In the genomic region with DNA sequence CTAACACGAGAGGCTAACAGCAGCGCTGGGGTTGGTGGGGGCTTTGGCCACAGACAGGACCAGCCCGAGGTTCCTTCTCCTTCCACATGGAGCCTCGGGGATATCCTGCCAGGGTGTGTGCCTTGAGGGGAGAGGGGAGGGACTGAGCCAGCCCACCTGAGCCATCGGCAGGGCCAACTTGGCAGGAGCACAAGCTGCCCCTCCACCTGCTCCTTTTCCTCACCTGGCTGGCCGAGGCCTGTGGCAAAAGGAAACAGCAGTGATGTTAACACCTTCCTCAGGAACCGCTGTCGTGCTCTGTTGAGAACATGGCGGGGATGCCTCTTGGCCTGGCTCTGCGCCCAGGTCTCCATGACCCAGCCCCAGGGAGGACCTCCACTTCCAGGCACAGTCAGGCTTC, we compare ENCODE assay signal across 28 cellular contexts.
"Had no signal": no experiment of that assay in that cellular context is flagged by ENCODE, and none has a peak within 500 bp of the region (broad histone marks: within the 10 kb centered on the region; RNA-seq: fewer than 3 reads in every experiment).

No MANE protein-coding gene starts in this region.

- H3K27ac ChIP-seq: esophagus muscularis mucosa, foreskin keratinocyte, gastroesophageal sphincter, heart left ventricle, hepatocyte, lower lobe of right lung, psoas muscle, sigmoid colon, stomach, thyroid gland had no signal

- H3K27me3 ChIP-seq: foreskin keratinocyte, hepatocyte, thyroid gland had no signal

- H3K4me1 Mint-ChIP-seq: memory B cell; mesothelial cell of epicardium; stimulated activated effector memory CD8-positive, alpha-beta T cell treated with anti-CD3 and anti-CD28 coated beads, Interleukin-12 subunit alpha, Interleukin-12 subunit beta, amount 100 ng/mL, for 72 hours had no signal

- H3K79me2 ChIP-seq: hepatocyte had no signal

- H2AFZ ChIP-seq: hepatocyte had no signal

- H3K4me1 ChIP-seq: esophagus muscularis mucosa, foreskin keratinocyte, gastroesophageal sphincter, heart left ventricle, psoas muscle, sigmoid colon, thyroid gland had no signal

- DNase-seq: cerebellar nuclear complex; effector memory CD4-positive, alpha-beta T cell; foreskin keratinocyte; heart left ventricle; kidney glomerular epithelial cell; left colon; left ventricle myocardium superior; lower lobe of right lung; mucosa of descending colon; naive B cell; psoas muscle; right cardiac atrium; sigmoid colon; stimulated activated CD4-positive, alpha-beta T cell treated with anti-CD3 and anti-CD28 coated beads, Interleukin-2, amount 100 ng/mL, for 24 hours; stimulated activated CD4-positive, alpha-beta T cell treated with anti-CD3 and anti-CD28 coated beads, Interleukin-4, amount 100 ng/mL, for 24 hours; stimulated activated naive CD4-positive, alpha-beta T cell treated with Interleukin-2 at 50 U/mL for 16 hours; stomach; thyroid gland had no signal

- H3K9me3 Mint-ChIP-seq: dendritic cell treated with granulocyte-macrophage colony-stimulating factor and Interleukin-4, amounts not matched to agents 40 ng/mL and 50 ng/mL, for 4 days; natural killer cell treated with Interleukin-12 subunit alpha and Interleukin-12 subunit beta and Interleukin-15 and Interleukin-18, amount 100 ng/mL, for 72 hours; neural crest cell; stimulated activated effector memory CD8-positive, alpha-beta T cell treated with anti-CD3 and anti-CD28 coated beads, Interleukin-12 subunit alpha, Interleukin-12 subunit beta, amount 100 ng/mL, for 72 hours had no signal

- H3K9me3 ChIP-seq: lower lobe of right lung, mucosa of descending colon, psoas muscle, sigmoid colon, stomach, thyroid gland had no signal

- H3K4me2 ChIP-seq: hepatocyte had no signal

- H3K27me3 Mint-ChIP-seq: dendritic cell treated with granulocyte-macrophage colony-stimulating factor and Interleukin-4, amounts not matched to agents 40 ng/mL and 50 ng/mL, for 4 days; memory B cell had no signal

- H3K4me3 Mint-ChIP-seq: dendritic cell treated with granulocyte-macrophage colony-stimulating factor and Interleukin-4, amounts not matched to agents 40 ng/mL and 50 ng/mL, for 4 days; memory B cell; mesothelial cell of epicardium; natural killer cell treated with Interleukin-12 subunit alpha and Interleukin-12 subunit beta and Interleukin-15 and Interleukin-18, amount 100 ng/mL, for 72 hours; neural crest cell; stimulated activated effector memory CD8-positive, alpha-beta T cell treated with anti-CD3 and anti-CD28 coated beads, Interleukin-12 subunit alpha, Interleukin-12 subunit beta, amount 100 ng/mL, for 72 hours; type B pancreatic cell had no signal

- H3K27ac Mint-ChIP-seq: dendritic cell treated with granulocyte-macrophage colony-stimulating factor and Interleukin-4, amounts not matched to agents 40 ng/mL and 50 ng/mL, for 4 days; memory B cell; mesothelial cell of epicardium; naive B cell; natural killer cell treated with Interleukin-12 subunit alpha and Interleukin-12 subunit beta and Interleukin-15 and Interleukin-18, amount 100 ng/mL, for 72 hours; stimulated activated effector memory CD8-positive, alpha-beta T cell treated with anti-CD3 and anti-CD28 coated beads, Interleukin-12 subunit alpha, Interleukin-12 subunit beta, amount 100 ng/mL, for 72 hours; type B pancreatic cell had no signal

- H3K4me3 ChIP-seq: esophagus muscularis mucosa, gastroesophageal sphincter, heart left ventricle, hepatocyte, lower lobe of right lung, mucosa of descending colon, psoas muscle, sigmoid colon, stomach, thyroid gland had no signal

- H3K36me3 ChIP-seq: esophagus muscularis mucosa, gastroesophageal sphincter, heart left ventricle, lower lobe of right lung, sigmoid colon, stomach, thyroid gland had no signal

- H3K36me3 Mint-ChIP-seq: memory B cell; mesothelial cell of epicardium; naive B cell; natural killer cell treated with Interleukin-12 subunit alpha and Interleukin-12 subunit beta and Interleukin-15 and Interleukin-18, amount 100 ng/mL, for 72 hours; stimulated activated effector memory CD8-positive, alpha-beta T cell treated with anti-CD3 and anti-CD28 coated beads, Interleukin-12 subunit alpha, Interleukin-12 subunit beta, amount 100 ng/mL, for 72 hours; type B pancreatic cell had no signal
